In the genomic region with DNA sequence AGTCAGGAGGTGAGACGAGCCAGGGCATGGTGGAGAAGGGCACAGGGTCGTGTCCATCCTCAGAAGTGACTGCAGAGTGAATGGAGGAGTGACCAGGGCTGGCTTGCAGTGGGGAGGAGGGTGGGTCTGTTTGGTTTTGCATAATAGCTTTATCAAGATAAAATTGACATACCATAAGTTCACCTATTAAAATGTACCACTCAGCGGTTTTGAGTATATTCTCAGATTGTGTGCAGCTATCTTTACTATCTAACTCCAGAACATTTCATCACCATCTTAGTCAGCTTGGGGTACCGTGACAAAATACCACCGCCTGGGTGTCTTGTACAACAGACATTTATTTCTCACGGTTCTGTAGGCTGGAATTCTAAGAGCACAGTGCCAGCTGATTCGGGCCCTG, we compare ENCODE assay signal across 17 cellular contexts. TPM values are rescaled to one million over a fixed set of nuclear protein-coding genes. Genes with fewer than 3 reads are reported as not detected.
DNase-seq lines count a peak whose midpoint lies in the region; ATAC-seq, FAIRE-seq and TF ChIP-seq lines count a peak whose summit lies in the region.
"Had no signal": no experiment of that assay in that cellular context is flagged by ENCODE, and none has a peak within 500 bp of the region (broad histone marks: within the 10 kb centered on the region; RNA-seq: fewer than 3 reads in every experiment).

No MANE protein-coding gene starts in this region.

- no peak overlapping the region for H2BK120ac ChIP-seq in neuronal stem cell (ENCODE audit: low read depth, low read length)

- H3K4ac ChIP-seq in neuronal stem cell (ENCODE audit: low read length): no peak overlapping the region

- no peak for FAIRE-seq in HepG2 (lab: Jason Lieb, UNC)
- FAIRE-seq: G401.6, GM12891, GM19239 had no signal

- H3K4me1 ChIP-seq in HepG2 (ENCODE audit: insufficient read depth, low read length) (no peaks in the 10 kb centered on the region), right lobe of liver (no peaks in the 10 kb centered on the region), endodermal cell (ENCODE audit: control insufficient read depth, insufficient read depth, low read length) (no peaks in the 10 kb centered on the region), neuronal stem cell (ENCODE audit: control insufficient read depth in 2 of 2, insufficient read depth in 1 of 2, low read depth in 1 of 2, low read length in 2 of 2) (no peaks in the 10 kb centered on the region)
- H3K4me1 ChIP-seq: BLaER1 treated with 17β-estradiol and CSF1 and Interleukin-3, amounts not matched to agents 10 nM and 100 nM had no signal

- no peak overlapping the region for H3K27ac Mint-ChIP-seq in endodermal cell

- no peaks in the 10 kb centered on the region for H3K9me3 ChIP-seq in HepG2 (ENCODE audit: low read length)
- peaks cover 0 to 3% (median 0%) of the 10 kb centered on the region in 4 donors for H3K9me3 ChIP-seq in right lobe of liver
- peaks cover 43% of the 10 kb centered on the region for H3K9me3 ChIP-seq in endodermal cell (ENCODE audit: control insufficient read depth, low read length)
- peaks cover 26 to 94% of the 10 kb centered on the region in 2 donors for H3K9me3 ChIP-seq in neuronal stem cell (replicated peaks in 1 of 2; ENCODE audit: control insufficient read depth in 2 of 2, insufficient read depth in 1 of 2, low read depth in 1 of 2, low read length in 2 of 2)

- TF ChIP-seq POLR2A in HepG2 (IDR thresholded peaks at IDR 0.05; ENCODE audit: insufficient read depth in 1 of 2, low read depth in 2 of 2, low read length in 2 of 2): no peak
- TF ChIP-seq POLR2A in right lobe of liver (IDR thresholded peaks at IDR 0.05): no peak

- POLR2A ChIA-PET in HepG2 (lab: Yijun Ruan, JAX): no interaction called here

- no peak overlapping the region for H4K8ac ChIP-seq in neuronal stem cell (ENCODE audit: low read depth, low read length)

- no peak overlapping the region for H2BK15ac ChIP-seq in neuronal stem cell (ENCODE audit: low read length)

- no peaks in the 10 kb centered on the region for H4K20me1 ChIP-seq in HepG2 (ENCODE audit: insufficient read depth, low read length)

- H3K9me3 Mint-ChIP-seq in endodermal cell: peaks cover 51% of the 10 kb centered on the region

- no peak overlapping the region for H3K4me3 Mint-ChIP-seq in endodermal cell
- H3K4me3 Mint-ChIP-seq: CD8-positive, alpha-beta T cell; H9 had no signal

- H3K36me3 ChIP-seq in HepG2 (replicated peaks in 1 of 2; ENCODE audit: control insufficient read depth in 1 of 2, insufficient read depth in 2 of 2, low read length in 2 of 2): peaks cover 29 to 78% of the 10 kb centered on the region in 2 experiments; a peak in 4 of 5 replicates
- H3K36me3 ChIP-seq in right lobe of liver: peaks cover 0 to 39% (median 14%) of the 10 kb centered on the region in 4 donors
- H3K36me3 ChIP-seq in endodermal cell (ENCODE audit: control insufficient read depth, insufficient read depth, low read length): peaks cover 93% of the 10 kb centered on the region
- peaks cover 71 to 98% of the 10 kb centered on the region in 2 donors for H3K36me3 ChIP-seq in neuronal stem cell (replicated peaks in 1 of 2; ENCODE audit: control insufficient read depth in 2 of 2, insufficient read depth in 2 of 2, low read length in 2 of 2)

- in situ Hi-C loops in HepG2 (cut with HindIII; ENCODE audit: extremely low pct_ligation_motif_present, low pct_unique_long_range_greater_than_20kb): no loop called here

- no peak overlapping the region for H3K18ac ChIP-seq in neuronal stem cell (ENCODE audit: low read length)

- no peak overlapping the region for H2BK12ac ChIP-seq in neuronal stem cell (ENCODE audit: low read length)

- WGBS in HepG2 (ENCODE audit: low lambda C conversion rate): 97% methylated on average over 7 of the region's 7 CpGs
- 93% methylated on average over 6 of the region's 7 CpGs for WGBS in right lobe of liver (ENCODE audit: insufficient coverage, low coverage, low lambda C conversion rate, missing lambda C conversion rate)
- 95 to 98% methylated on average over 5 to 7 of the region's 7 CpGs for WGBS in endodermal cell (ENCODE audit: insufficient coverage in 1 of 2, insufficient read length in 1 of 2), 2 experiments
- WGBS in neuronal stem cell (ENCODE audit: extremely low coverage in 2 of 2, insufficient read length in 2 of 2, insufficient replicate concordance in 1 of 2), 2 donors: no CpG with 5 or more reads among the region's 7 CpGs

- BruUV-seq in HepG2 (replicated peaks; lab: Mats Ljungman, UMichigan): no TSS peak

- H3K79me2 ChIP-seq in HepG2 (ENCODE audit: insufficient read depth, low read length): peaks cover 2% of the 10 kb centered on the region

- H3K4me3 ChIP-seq in HepG2 (replicated peaks in 1 of 3; ENCODE audit: insufficient read depth in 1 of 3, low read depth in 2 of 3, low read length in 3 of 3) (no peak overlapping the region), right lobe of liver (no peak overlapping the region), endodermal cell (ENCODE audit: low read length) (peak overlapping the region; percentile 40), neuronal stem cell (ENCODE audit: low read length in 2 of 2) (peak overlapping the region in 1 of 2 donors; percentile 31)

- peak overlapping the region; percentile 16 for H3K23ac ChIP-seq in neuronal stem cell (ENCODE audit: low read depth, low read length, poor library complexity)

- H3K9ac ChIP-seq in HepG2 (ENCODE audit: insufficient read depth, low read depth, low read length): no peak overlapping the region
- H3K9ac ChIP-seq in endodermal cell (ENCODE audit: extremely low read depth, low read length, poor library complexity, severe bottlenecking): no peak overlapping the region
- H3K9ac ChIP-seq in neuronal stem cell (ENCODE audit: low read depth, low read length, poor library complexity): no peak overlapping the region
- H3K9ac ChIP-seq: BLaER1 treated with 17β-estradiol and CSF1 and Interleukin-3, amounts not matched to agents 10 nM and 100 nM had no signal

- H2BK5ac ChIP-seq in neuronal stem cell (ENCODE audit: low read length): no peak overlapping the region

- TF ChIP-seq EP300 in HepG2 (IDR thresholded peaks at IDR 0.05; ENCODE audit: low read depth in 2 of 2, low read length in 2 of 2) (no peak), HepG2 (CRISPR knock-in tag; IDR thresholded peaks at IDR 0.05; ENCODE audit: borderline replicate concordance) (no peak)

- H3K14ac ChIP-seq in neuronal stem cell (ENCODE audit: low read length): no peak overlapping the region

- H3K4me2 ChIP-seq in HepG2 (ENCODE audit: low read depth, low read length): no peak overlapping the region
- H3K4me2 ChIP-seq in neuronal stem cell (ENCODE audit: insufficient read depth, low read length, poor library complexity, severe bottlenecking): no peak overlapping the region
- H3K4me2 ChIP-seq: BLaER1 treated with 17β-estradiol and CSF1 and Interleukin-3, amounts not matched to agents 10 nM and 100 nM had no signal

- no peak for TF ChIP-seq RAD21 in HepG2 (CRISPR knock-in tag; IDR thresholded peaks at IDR 0.05)

- no peak overlapping the region for H2AK5ac ChIP-seq in neuronal stem cell (ENCODE audit: low read depth, low read length)

- peaks cover 95% of the 10 kb centered on the region for H3K36me3 Mint-ChIP-seq in endodermal cell (ENCODE audit: low read depth)

- intact Hi-C loops in HepG2 (cut with micrococcal nuclease; ENCODE audit: unreplicated experiment): no loop called here
- intact Hi-C loops in right lobe of liver (cut with DNase I): no loop called here

- no peak for DNase-seq in HepG2 (ENCODE audit: low spot score)
- no peak for DNase-seq in right lobe of liver
- DNase-seq in endodermal cell: no peak
- DNase-seq in neuronal stem cell (ENCODE audit: low spot score): no peak
- no peak for DNase-seq in COLO668 (lab: John Stamatoyannopoulos, UW; ENCODE audit: unreplicated experiment)
- DNase-seq: CD8-positive, alpha-beta T cell; COR-L47; DMS 273 treated with DMSO at 0.1 percent for 48 hours; GOT3; H9 had no signal

- TF ChIP-seq CTCF in HepG2 (CRISPR knock-in tag; IDR thresholded peaks at IDR 0.05) (no peak), right lobe of liver (IDR thresholded peaks at IDR 0.05) (no peak), endodermal cell (conservative IDR thresholded peaks at IDR 0.05) (no peak)

- peaks cover 12% of the 10 kb centered on the region for H3K79me1 ChIP-seq in neuronal stem cell (ENCODE audit: low read depth, low read length)

- H3K27ac ChIP-seq in HepG2 (ENCODE audit: extremely low read length, insufficient read depth, low read length): no peak overlapping the region
- H3K27ac ChIP-seq in right lobe of liver: no peak overlapping the region
- no peak overlapping the region for H3K27ac ChIP-seq in endodermal cell (ENCODE audit: low read depth, low read length)
- H3K27ac ChIP-seq in neuronal stem cell (replicated peaks; ENCODE audit: low read length): no peak overlapping the region
- H3K27ac ChIP-seq: 22Rv1; BLaER1 treated with 17β-estradiol and CSF1 and Interleukin-3, amounts not matched to agents 10 nM and 100 nM had no signal

- H3K27me3 ChIP-seq in HepG2 (ENCODE audit: control insufficient read depth in 1 of 2, insufficient read depth in 2 of 2, low read length in 2 of 2) (no peaks in the 10 kb centered on the region), right lobe of liver (no peaks in the 10 kb centered on the region), endodermal cell (ENCODE audit: control insufficient read depth, insufficient read depth, low read length, poor library complexity, severe bottlenecking) (no peaks in the 10 kb centered on the region), neuronal stem cell (ENCODE audit: control insufficient read depth in 3 of 3, insufficient read depth in 3 of 3, low read depth in 1 of 3, low read length in 3 of 3) (no peaks in the 10 kb centered on the region)
- H3K27me3 ChIP-seq: BLaER1 treated with 17β-estradiol and CSF1 and Interleukin-3, amounts not matched to agents 10 nM and 100 nM had no signal

- no peak for ATAC-seq in HepG2
- no peak for ATAC-seq in right lobe of liver
- ATAC-seq in HG03095 (IDR thresholded peaks at IDR 0.05; ENCODE audit: unreplicated experiment): no peak
- no peak for ATAC-seq in GM21528 (IDR thresholded peaks at IDR 0.05; ENCODE audit: low FRiP score, unreplicated experiment)
- ATAC-seq: CD8-positive, alpha-beta T cell had no signal

- no peak overlapping the region for H2AFZ ChIP-seq in HepG2 (ENCODE audit: low read length)
- no peak overlapping the region for H2AFZ ChIP-seq in neuronal stem cell (ENCODE audit: low read length)

- H3K4me1 Mint-ChIP-seq in endodermal cell: no peaks in the 10 kb centered on the region
- H3K4me1 Mint-ChIP-seq: H9 had no signal

- no peak overlapping the region for H4K91ac ChIP-seq in neuronal stem cell (ENCODE audit: low read depth, low read length, poor library complexity)

- CTCF ChIA-PET in HepG2 (lab: Yijun Ruan, JAX; ENCODE audit: low intra/inter-chr PET ratio, low total read pairs): no interaction called here

- H3K27me3 Mint-ChIP-seq in endodermal cell (ENCODE audit: insufficient read depth): no peaks in the 10 kb centered on the region

RNA-seq across cellular contexts. Expression of gene ZNF8, which starts 13.2 kb away (rescaled TPM):
- total RNA-seq in HepG2 (2016; rRNA removed; fragmentation: Illumina TruSeq; extraction: Trizol) (3.3 and 3.7 TPM in 2 replicates), right lobe of liver (1 to 10 TPM; 1.0 to 2.3 (median 1.6) TPM), endodermal cell (10 to 100 TPM; 14.4 to 16.1 TPM)
- 0.71 and 0.79 TPM in 2 replicates for total RNA-seq in HepG2 (2016; cell fraction: cytosol; rRNA removed; fragmentation: Illumina TruSeq; extraction: Trizol; ENCODE audit: low read depth)
- 3.4 TPM in 2 replicates for total RNA-seq in HepG2 (2016; cell fraction: insoluble cytoplasmic fraction; rRNA removed; fragmentation: Illumina TruSeq; extraction: Trizol)
- total RNA-seq in HepG2 (2016; cell fraction: membrane; rRNA removed; fragmentation: Illumina TruSeq; extraction: Trizol): 2.0 and 2.4 TPM in 2 replicates
- 3.9 and 4.3 TPM in 2 replicates for total RNA-seq in HepG2 (2016; cell fraction: nucleus; rRNA removed; fragmentation: Illumina TruSeq; extraction: Trizol)
- polyA plus RNA-seq in HepG2 (2011; rRNA removed): 3.0 and 3.1 TPM in 2 replicates
- 1.5 and 1.8 TPM in 2 replicates for polyA plus RNA-seq in HepG2 (2011; cell fraction: cytosol; rRNA removed)
- polyA plus RNA-seq in HepG2 (2011; cell fraction: nucleus; rRNA removed): 6.2 and 6.6 TPM in 2 replicates
- polyA plus RNA-seq in HepG2 (2012): 1.3 and 1.6 TPM in 2 replicates
- 0.17 and 0.19 TPM in 2 replicates for polyA plus RNA-seq in HepG2 (2016; cell fraction: cytosol; fragmentation: Illumina TruSeq; extraction: Trizol; ENCODE audit: low read depth)
- 1.3 and 1.5 TPM in 2 replicates for polyA plus RNA-seq in HepG2 (2016; cell fraction: insoluble cytoplasmic fraction; fragmentation: Illumina TruSeq; extraction: Trizol; ENCODE audit: low read depth)
- polyA plus RNA-seq in HepG2 (2016; cell fraction: membrane; fragmentation: Illumina TruSeq; extraction: Trizol; ENCODE audit: low read depth): 0.41 and 0.56 TPM in 2 replicates
- 5.9 and 6.4 TPM in 2 replicates for polyA plus RNA-seq in HepG2 (2016; cell fraction: nucleus; fragmentation: Illumina TruSeq; extraction: Trizol; ENCODE audit: insufficient read depth, low read depth)
- polyA minus RNA-seq in HepG2 (2011; rRNA and poly(A)+ RNA removed; ENCODE audit: low replicate concordance): 8.3 and 10.4 TPM in 2 replicates
- polyA minus RNA-seq in HepG2 (2011; cell fraction: cytosol; rRNA and poly(A)+ RNA removed): 4.0 and 4.8 TPM in 2 replicates
- 6.6 and 6.8 TPM in 2 replicates for polyA minus RNA-seq in HepG2 (2011; cell fraction: nucleus; rRNA and poly(A)+ RNA removed)
- polyA plus RNA-seq in endodermal cell (2013, experiment 1 of 2): 7.5 TPM
- 8.4 TPM for polyA plus RNA-seq in endodermal cell (2013, experiment 2 of 2)
- 9.0 TPM for polyA plus RNA-seq in neuronal stem cell (2013, experiment 1 of 2)
- 10.0 TPM for polyA plus RNA-seq in neuronal stem cell (2013, experiment 2 of 2)

RNA-seq across cellular contexts. Expression of gene ERVK3-1, which starts 13.2 kb away (rescaled TPM):
- 38.7 and 39.5 TPM in 2 replicates for total RNA-seq in HepG2 (2016; rRNA removed; fragmentation: Illumina TruSeq; extraction: Trizol)
- 10.6 and 10.8 TPM in 2 replicates for total RNA-seq in HepG2 (2016; cell fraction: cytosol; rRNA removed; fragmentation: Illumina TruSeq; extraction: Trizol; ENCODE audit: low read depth)
- total RNA-seq in HepG2 (2016; cell fraction: insoluble cytoplasmic fraction; rRNA removed; fragmentation: Illumina TruSeq; extraction: Trizol): 41.5 and 44.3 TPM in 2 replicates
- 15.6 and 18.0 TPM in 2 replicates for total RNA-seq in HepG2 (2016; cell fraction: membrane; rRNA removed; fragmentation: Illumina TruSeq; extraction: Trizol)
- total RNA-seq in HepG2 (2016; cell fraction: nucleus; rRNA removed; fragmentation: Illumina TruSeq; extraction: Trizol): 51.9 and 53.4 TPM in 2 replicates
- 28.5 and 31.5 TPM in 2 replicates for polyA plus RNA-seq in HepG2 (2011; rRNA removed)
- polyA plus RNA-seq in HepG2 (2011; cell fraction: cytosol; rRNA removed): 15.3 and 19.4 TPM in 2 replicates
- 62.5 and 78.5 TPM in 2 replicates for polyA plus RNA-seq in HepG2 (2011; cell fraction: nucleus; rRNA removed)
- polyA plus RNA-seq in HepG2 (2012): 27.8 and 28.4 TPM in 2 replicates
- polyA plus RNA-seq in HepG2 (2016; cell fraction: cytosol; fragmentation: Illumina TruSeq; extraction: Trizol; ENCODE audit: low read depth): 7.8 and 11.0 TPM in 2 replicates
- 45.4 and 56.5 TPM in 2 replicates for polyA plus RNA-seq in HepG2 (2016; cell fraction: insoluble cytoplasmic fraction; fragmentation: Illumina TruSeq; extraction: Trizol; ENCODE audit: low read depth)
- 14.2 and 16.8 TPM in 2 replicates for polyA plus RNA-seq in HepG2 (2016; cell fraction: membrane; fragmentation: Illumina TruSeq; extraction: Trizol; ENCODE audit: low read depth)
- 103 and 124 TPM in 2 replicates for polyA plus RNA-seq in HepG2 (2016; cell fraction: nucleus; fragmentation: Illumina TruSeq; extraction: Trizol; ENCODE audit: insufficient read depth, low read depth)
- polyA minus RNA-seq in HepG2 (2011; rRNA and poly(A)+ RNA removed; ENCODE audit: low replicate concordance): 14.6 and 39.2 TPM in 2 replicates
- polyA minus RNA-seq in HepG2 (2011; cell fraction: cytosol; rRNA and poly(A)+ RNA removed): 2.7 and 5.5 TPM in 2 replicates
- polyA minus RNA-seq in HepG2 (2011; cell fraction: nucleus; rRNA and poly(A)+ RNA removed): 73.4 and 89.9 TPM in 2 replicates
- 10 to 100 TPM; 12.4 to 44.7 (median 15.8) TPM for total RNA-seq in right lobe of liver
- total RNA-seq in endodermal cell: 10 to 100 TPM; 27.5 to 28.0 TPM
- 35.3 TPM for polyA plus RNA-seq in endodermal cell (2013, experiment 1 of 2)
- 36.1 TPM for polyA plus RNA-seq in endodermal cell (2013, experiment 2 of 2)
- 33.2 TPM for polyA plus RNA-seq in neuronal stem cell (2013, experiment 1 of 2)
- 32.1 TPM for polyA plus RNA-seq in neuronal stem cell (2013, experiment 2 of 2)

RNA-seq across cellular contexts. Expression of gene ZSCAN22, which starts 34.9 kb away (rescaled TPM):
- 2.5 and 3.1 TPM in 2 replicates for total RNA-seq in HepG2 (2016; rRNA removed; fragmentation: Illumina TruSeq; extraction: Trizol)
- total RNA-seq in HepG2 (2016; cell fraction: cytosol; rRNA removed; fragmentation: Illumina TruSeq; extraction: Trizol; ENCODE audit: low read depth): 0.30 and 0.44 TPM in 2 replicates
- total RNA-seq in HepG2 (2016; cell fraction: insoluble cytoplasmic fraction; rRNA removed; fragmentation: Illumina TruSeq; extraction: Trizol): 2.2 and 3.2 TPM in 2 replicates
- 1.3 TPM in 2 replicates for total RNA-seq in HepG2 (2016; cell fraction: membrane; rRNA removed; fragmentation: Illumina TruSeq; extraction: Trizol)
- 1.8 and 2.3 TPM in 2 replicates for total RNA-seq in HepG2 (2016; cell fraction: nucleus; rRNA removed; fragmentation: Illumina TruSeq; extraction: Trizol)
- polyA plus RNA-seq in HepG2 (2011; rRNA removed): 3.5 and 3.6 TPM in 2 replicates
- 2.1 and 2.5 TPM in 2 replicates for polyA plus RNA-seq in HepG2 (2011; cell fraction: cytosol; rRNA removed)
- polyA plus RNA-seq in HepG2 (2011; cell fraction: nucleus; rRNA removed): 2.6 and 2.7 TPM in 2 replicates
- 0.98 and 1.5 TPM in 2 replicates for polyA plus RNA-seq in HepG2 (2012)
- polyA plus RNA-seq in HepG2 (2016; cell fraction: cytosol; fragmentation: Illumina TruSeq; extraction: Trizol; ENCODE audit: low read depth): 0.28 and 0.33 TPM in 2 replicates
- 1.6 and 1.9 TPM in 2 replicates for polyA plus RNA-seq in HepG2 (2016; cell fraction: insoluble cytoplasmic fraction; fragmentation: Illumina TruSeq; extraction: Trizol; ENCODE audit: low read depth)
- 0.57 and 0.63 TPM in 2 replicates for polyA plus RNA-seq in HepG2 (2016; cell fraction: membrane; fragmentation: Illumina TruSeq; extraction: Trizol; ENCODE audit: low read depth)
- 2.4 and 3.1 TPM in 2 replicates for polyA plus RNA-seq in HepG2 (2016; cell fraction: nucleus; fragmentation: Illumina TruSeq; extraction: Trizol; ENCODE audit: insufficient read depth, low read depth)
- polyA minus RNA-seq in HepG2 (2011; rRNA and poly(A)+ RNA removed; ENCODE audit: low replicate concordance): 10.3 and 17.6 TPM in 2 replicates
- 1.9 and 2.6 TPM in 2 replicates for polyA minus RNA-seq in HepG2 (2011; cell fraction: cytosol; rRNA and poly(A)+ RNA removed)
- 4.1 and 4.6 TPM in 2 replicates for polyA minus RNA-seq in HepG2 (2011; cell fraction: nucleus; rRNA and poly(A)+ RNA removed)
- total RNA-seq in right lobe of liver: 1 to 10 TPM; 1.7 to 2.9 (median 2.1) TPM
- total RNA-seq in endodermal cell: 1 to 10 TPM; 3.8 TPM
- 2.9 TPM for polyA plus RNA-seq in endodermal cell (2013, experiment 1 of 2)
- polyA plus RNA-seq in endodermal cell (2013, experiment 2 of 2): 2.5 TPM
- polyA plus RNA-seq in neuronal stem cell (2013, experiment 1 of 2): 1.8 TPM
- polyA plus RNA-seq in neuronal stem cell (2013, experiment 2 of 2): 1.8 TPM
